In genomic region chr7:1936006-1936310, GRCh38 we compare ENCODE assay signal across 15 cellular contexts.
DNase-seq lines count a peak whose midpoint lies in the region; ATAC-seq and TF ChIP-seq lines count a peak whose summit lies in the region.
"Had no signal": no experiment of that assay in that cellular context is flagged by ENCODE, and none has a peak within 500 bp of the region (broad histone marks: within the 10 kb centered on the region; RNA-seq: fewer than 3 reads in every experiment).

No MANE protein-coding gene starts in this region.

- peaks cover 4 to 71% (median 19%) of the 10 kb centered on the region in 3 donors for H3K36me3 Mint-ChIP-seq in CD8-positive, alpha-beta memory T cell
- peaks cover 37% of the 10 kb centered on the region for H3K36me3 Mint-ChIP-seq in endothelial cell (ENCODE audit: low read depth, unreplicated experiment)
- H3K36me3 Mint-ChIP-seq in activated naive CD8-positive, alpha-beta T cell treated with anti-CD3 and anti-CD28 coated beads, Interleukin-2, amount 50 U/mL, for 24 hours (ENCODE audit: low read depth): peaks cover 18% of the 10 kb centered on the region

- H3K27me3 ChIP-seq in CD8-positive, alpha-beta memory T cell (ENCODE audit: insufficient read depth, low read length, poor library complexity, severe bottlenecking): no peaks in the 10 kb centered on the region
- H3K27me3 ChIP-seq in effector memory CD4-positive, alpha-beta T cell (replicated peaks; ENCODE audit: control insufficient read depth, insufficient read depth, low read length, poor library complexity, severe bottlenecking): no peaks in the 10 kb centered on the region

- no peaks in the 10 kb centered on the region for H3K9me3 ChIP-seq in CD8-positive, alpha-beta memory T cell (ENCODE audit: low read length)
- H3K9me3 ChIP-seq in effector memory CD4-positive, alpha-beta T cell (ENCODE audit: control insufficient read depth, low read length): no peaks in the 10 kb centered on the region

- no peak for TF ChIP-seq CTCF in endothelial cell (IDR thresholded peaks at IDR 0.05; ENCODE audit: unreplicated experiment)

- peaks cover 24% of the 10 kb centered on the region for H3K4me1 ChIP-seq in CD8-positive, alpha-beta memory T cell (ENCODE audit: insufficient read depth, low read length)
- peaks cover 24% of the 10 kb centered on the region for H3K4me1 ChIP-seq in effector memory CD4-positive, alpha-beta T cell (ENCODE audit: control insufficient read depth, insufficient read depth, low read length, poor library complexity, severe bottlenecking)

- peaks cover 18% of the 10 kb centered on the region for H3K36me3 ChIP-seq in CD8-positive, alpha-beta memory T cell (ENCODE audit: insufficient read depth, low read length)
- peaks cover 41% of the 10 kb centered on the region for H3K36me3 ChIP-seq in effector memory CD4-positive, alpha-beta T cell (ENCODE audit: control insufficient read depth, insufficient read depth, low read length)

- H3K4me3 ChIP-seq in CD8-positive, alpha-beta memory T cell (ENCODE audit: low read length): no peak overlapping the region
- no peak overlapping the region for H3K4me3 ChIP-seq in effector memory CD4-positive, alpha-beta T cell (ENCODE audit: insufficient read depth, low read depth, low read length, poor library complexity, severe bottlenecking)
- H3K4me3 ChIP-seq: PC-9 had no signal

- DNase-seq in left ventricle myocardium superior (peak; percentile 10), left cardiac atrium (no peak), endothelial cell (ENCODE audit: low spot score) (no peak), NCI-H526 (lab: John Stamatoyannopoulos, UW) (no peak)
- no peak for DNase-seq in CD8-positive, alpha-beta memory T cell
- no peak for DNase-seq in activated naive CD8-positive, alpha-beta T cell treated with anti-CD3 and anti-CD28 coated beads, Interleukin-2, amount 50 U/mL, for 24 hours
- no peak for DNase-seq in effector memory CD4-positive, alpha-beta T cell
- DNase-seq: ACHN, DMS53, KG1, NCI-H1092, NCI-H1694, NCI-H446 treated with DMSO at 0.1 percent for 48 hours, NCI-H774, PC-9 had no signal

- CTCF ChIA-PET in CD8-positive, alpha-beta memory T cell (lab: Charles Lee): no interaction called here

- H3K4me1 Mint-ChIP-seq in CD8-positive, alpha-beta memory T cell: peaks cover 39 to 70% (median 41%) of the 10 kb centered on the region in 3 donors
- peaks cover 24% of the 10 kb centered on the region for H3K4me1 Mint-ChIP-seq in endothelial cell (ENCODE audit: unreplicated experiment)
- H3K4me1 Mint-ChIP-seq in activated naive CD8-positive, alpha-beta T cell treated with anti-CD3 and anti-CD28 coated beads, Interleukin-2, amount 50 U/mL, for 24 hours: peaks cover 33% of the 10 kb centered on the region

- H3K4me3 Mint-ChIP-seq in CD8-positive, alpha-beta memory T cell: peak overlapping the region in 4 of 7 donors; percentile 8 to 70 (median 47)
- H3K4me3 Mint-ChIP-seq in endothelial cell (ENCODE audit: unreplicated experiment): no peak overlapping the region
- no peak overlapping the region for H3K4me3 Mint-ChIP-seq in activated naive CD8-positive, alpha-beta T cell treated with anti-CD3 and anti-CD28 coated beads, Interleukin-2, amount 50 U/mL, for 24 hours

- no peaks in the 10 kb centered on the region for H3K9me3 Mint-ChIP-seq in CD8-positive, alpha-beta memory T cell
- H3K9me3 Mint-ChIP-seq in endothelial cell (ENCODE audit: unreplicated experiment): no peaks in the 10 kb centered on the region
- H3K9me3 Mint-ChIP-seq in activated naive CD8-positive, alpha-beta T cell treated with anti-CD3 and anti-CD28 coated beads, Interleukin-2, amount 50 U/mL, for 24 hours: no peaks in the 10 kb centered on the region

- H3K27ac Mint-ChIP-seq in CD8-positive, alpha-beta memory T cell: peak overlapping the region in 2 of 8 donors; percentile 32 to 56
- H3K27ac Mint-ChIP-seq in endothelial cell (ENCODE audit: unreplicated experiment): peak overlapping the region; percentile 57
- H3K27ac Mint-ChIP-seq in activated naive CD8-positive, alpha-beta T cell treated with anti-CD3 and anti-CD28 coated beads, Interleukin-2, amount 50 U/mL, for 24 hours: no peak overlapping the region

- no peak for ATAC-seq in left ventricle myocardium superior
- no peak for ATAC-seq in left cardiac atrium
- ATAC-seq in activated naive CD8-positive, alpha-beta T cell treated with anti-CD3 and anti-CD28 coated beads, Interleukin-2, amount 50 U/mL, for 24 hours: no peak

- intact Hi-C loops in left ventricle myocardium superior (cut with micrococcal nuclease) (no loop called here), left cardiac atrium (cut with DNase I) (no loop called here)

- POLR2A ChIA-PET in CD8-positive, alpha-beta memory T cell (lab: Charles Lee): no interaction called here

- no peak overlapping the region for H3K27ac ChIP-seq in CD8-positive, alpha-beta memory T cell (ENCODE audit: low read depth, low read length)
- H3K27ac ChIP-seq in effector memory CD4-positive, alpha-beta T cell (ENCODE audit: insufficient read depth, low read length, poor library complexity, severe bottlenecking): no peak overlapping the region
- H3K27ac ChIP-seq: PC-9 had no signal

- H3K27me3 Mint-ChIP-seq in CD8-positive, alpha-beta memory T cell: peaks cover 0 to 3% of the 10 kb centered on the region in 2 donors
- peaks cover 15% of the 10 kb centered on the region for H3K27me3 Mint-ChIP-seq in endothelial cell (ENCODE audit: unreplicated experiment)
- no peaks in the 10 kb centered on the region for H3K27me3 Mint-ChIP-seq in activated naive CD8-positive, alpha-beta T cell treated with anti-CD3 and anti-CD28 coated beads, Interleukin-2, amount 50 U/mL, for 24 hours

Comparison
In these comparisons a context has a peak if more than half of its experiments do, and no peak if none do; other contexts are left out.
1. H3K4me3 Mint-ChIP-seq: peak in CD8-positive, alpha-beta memory T cell (4 of 7); none in endothelial cell (single experiment) and activated naive CD8-positive, alpha-beta T cell treated with anti-CD3 and anti-CD28 coated beads, Interleukin-2, amount 50 U/mL, for 24 hours (single experiment).